Comparison of ENCODE assay signal across 18 cellular contexts in genomic region chr5:15966066-15966640, GRCh38.
"Had no signal": no experiment of that assay in that cellular context is flagged by ENCODE, and none has a peak within 500 bp of the region (broad histone marks: within the 10 kb centered on the region; RNA-seq: fewer than 3 reads in every experiment).

No MANE protein-coding gene starts in this region.

- H3K36me3 Mint-ChIP-seq: type B pancreatic cell had no signal

- H3K27me3 Mint-ChIP-seq: activated B cell treated with CpG ODN at 0.5 μM for 24 hours; activated CD4-positive, alpha-beta T cell treated with anti-CD3 and anti-CD28 coated beads, Interleukin-2, amount 10 ng/mL, durations not matched to agents 7 days and 5 days; T-helper 17 cell; type B pancreatic cell had no signal

- H3K36me3 ChIP-seq: brain microvascular endothelial cell, esophagus muscularis mucosa, gastroesophageal sphincter, suprapubic skin had no signal

- H3K27ac Mint-ChIP-seq: activated B cell treated with CpG ODN at 0.5 μM for 24 hours; activated CD4-positive, alpha-beta T cell treated with anti-CD3 and anti-CD28 coated beads, Interleukin-2, amount 10 ng/mL, durations not matched to agents 7 days and 5 days; T-helper 17 cell; type B pancreatic cell had no signal

- H3K4me3 ChIP-seq: esophagus muscularis mucosa, gastroesophageal sphincter, suprapubic skin had no signal

- ATAC-seq: gastroesophageal sphincter; left ventricle myocardium superior; stimulated activated naive CD8-positive, alpha-beta T cell treated with anti-CD3 and anti-CD28 coated beads, Interleukin-15, Interleukin-2, amounts not matched to agents 100 U/mL and 50 U/mL, for 24 hours; T-helper 17 cell had no signal

- H3K27ac ChIP-seq: brain microvascular endothelial cell, esophagus muscularis mucosa, gastroesophageal sphincter, suprapubic skin had no signal

- H3K27me3 ChIP-seq: brain microvascular endothelial cell, esophagus muscularis mucosa, gastroesophageal sphincter, suprapubic skin had no signal

- DNase-seq: activated B cell treated with CpG ODN at 0.5 μM for 24 hours; activated CD4-positive, alpha-beta T cell treated with anti-CD3 and anti-CD28 coated beads, Interleukin-2, amount 10 ng/mL, durations not matched to agents 7 days and 5 days; activated CD8-positive, alpha-beta memory T cell treated with anti-CD3 and anti-CD28 coated beads for 24 hours; activated naive CD4-positive, alpha-beta T cell treated with anti-CD3 and anti-CD28 coated beads, Interleukin-2, amount 50 U/mL, for 16 hours; activated T-cell treated with anti-CD3 and anti-CD28 coated beads for 4 hours; amygdala; brain microvascular endothelial cell; kidney; left ventricle myocardium superior; mesendoderm; stimulated activated CD4-positive, alpha-beta T cell treated with anti-CD3 and anti-CD28 coated beads, Interleukin-4, amount 100 ng/mL, for 1 hour; stimulated activated CD8-positive, alpha-beta memory T cell treated with anti-CD3 and anti-CD28 coated beads, Interleukin-4, amount 100 ng/mL, for 48 hours; stimulated activated naive CD8-positive, alpha-beta T cell treated with anti-CD3 and anti-CD28 coated beads, Interleukin-15, Interleukin-2, amounts not matched to agents 100 U/mL and 50 U/mL, for 24 hours; T-helper 17 cell had no signal

- H3K4me1 Mint-ChIP-seq: activated B cell treated with CpG ODN at 0.5 μM for 24 hours; activated CD4-positive, alpha-beta T cell treated with anti-CD3 and anti-CD28 coated beads, Interleukin-2, amount 10 ng/mL, durations not matched to agents 7 days and 5 days; T-helper 17 cell had no signal

- H3K9me3 ChIP-seq: esophagus muscularis mucosa, gastroesophageal sphincter, suprapubic skin had no signal

- H3K4me1 ChIP-seq: esophagus muscularis mucosa, gastroesophageal sphincter, suprapubic skin had no signal

- H3K9me3 Mint-ChIP-seq: activated CD4-positive, alpha-beta T cell treated with anti-CD3 and anti-CD28 coated beads, Interleukin-2, amount 10 ng/mL, durations not matched to agents 7 days and 5 days; type B pancreatic cell had no signal

- H3K4me3 Mint-ChIP-seq: activated B cell treated with CpG ODN at 0.5 μM for 24 hours; activated CD4-positive, alpha-beta T cell treated with anti-CD3 and anti-CD28 coated beads, Interleukin-2, amount 10 ng/mL, durations not matched to agents 7 days and 5 days; T-helper 17 cell; type B pancreatic cell had no signal
